Comparison of ENCODE assay signal across 8 cellular contexts in genomic region chr17:17685775-17686291, GRCh38. TPM values are rescaled to one million over a fixed set of nuclear protein-coding genes. Genes with fewer than 3 reads are reported as not detected.
A peak's percentile ranks its signal among the peaks of the same experiment; 100 is the strongest.
DNase-seq lines count a peak whose midpoint lies in the region; ATAC-seq, FAIRE-seq and TF ChIP-seq lines count a peak whose summit lies in the region.

No MANE protein-coding gene starts in this region.

- peak overlapping the region; percentile 78 for H3K9ac ChIP-seq in GM23248

- no peak for TF ChIP-seq CTCF in progenitor cell of endocrine pancreas (IDR thresholded peaks at IDR 0.05; ENCODE audit: unreplicated experiment)

- H3K36me3 ChIP-seq in GM23248 (ENCODE audit: low read depth), result no peaks in the 10 kb centered on the region

- H3K9me2 ChIP-seq in GM23248 (ENCODE audit: insufficient read depth), result no peaks in the 10 kb centered on the region

- H3K4me3 Mint-ChIP-seq in progenitor cell of endocrine pancreas (ENCODE audit: low read depth), result peak overlapping the region; percentile 36

- peak; percentile 92 for DNase-seq in GM23248
- DNase-seq in RCC 7860 (ENCODE audit: low spot score), result peak; percentile 73
- no peak for DNase-seq in progenitor cell of endocrine pancreas (ENCODE audit: low spot score, unreplicated experiment)
- no peak for DNase-seq in SIG-M5 treated with dmso at 0.1 percent for 504 hours (lab: John Stamatoyannopoulos, UW; ENCODE audit: unreplicated experiment)
- no peak for DNase-seq in T-helper 1 cell
- DNase-seq in NK-92 treated with Interleukin-12 subunit alpha and Interleukin-12 subunit beta, amount 100 ng/mL, for 24 hours (lab: John Stamatoyannopoulos, UW), result no peak
- DNase-seq in RPMI8226, result no peak

- H2AFZ ChIP-seq in GM23248, result no peak overlapping the region

- no peaks in the 10 kb centered on the region for H4K20me1 ChIP-seq in GM23248 (ENCODE audit: insufficient read depth)

- H3K27me3 Mint-ChIP-seq in progenitor cell of endocrine pancreas, result no peaks in the 10 kb centered on the region

- FAIRE-seq in RCC 7860 (lab: Jason Lieb, UNC), result peak; percentile 17

- H3K4me2 ChIP-seq in GM23248 (ENCODE audit: unreplicated experiment), result peak overlapping the region; percentile 62

- no peaks in the 10 kb centered on the region for H3K27me3 ChIP-seq in GM23248 (replicated peaks; ENCODE audit: insufficient read depth)

- H3K4me3 ChIP-seq in GM23248, result peak overlapping the region; percentile 30; the same call in 1 of the 2 replicates

- no peaks in the 10 kb centered on the region for H3K9me3 Mint-ChIP-seq in progenitor cell of endocrine pancreas (ENCODE audit: low read depth)

- 10% methylated on average over 14 of the region's 14 CpGs for WGBS in GM23248 (ENCODE audit: low coverage in 1 of 2, low lambda C conversion rate in 2 of 2, missing lambda C conversion rate in 2 of 2), 2 experiments

- H3K9me3 ChIP-seq in GM23248 (ENCODE audit: low read depth), result no peaks in the 10 kb centered on the region

- in situ Hi-C loops in GM23248 (cut with MboI), result loop anchor here (25.0 kb wide), 2 partner anchors 176 to 351 kb away; partner anchors contain the start of genes ATPAF2 and GID4

- peaks cover 30% of the 10 kb centered on the region for H3K4me1 ChIP-seq in GM23248 (ENCODE audit: insufficient read depth)

- H3K27ac Mint-ChIP-seq in progenitor cell of endocrine pancreas, result peak overlapping the region; percentile 94

- peak; percentile 55 for ATAC-seq in esophagus mucosa

- H3K79me2 ChIP-seq in GM23248 (ENCODE audit: insufficient read depth), result peaks cover 92% of the 10 kb centered on the region

- H3K36me3 Mint-ChIP-seq in progenitor cell of endocrine pancreas (ENCODE audit: insufficient read depth), result peaks cover 2% of the 10 kb centered on the region

- H3K4me1 Mint-ChIP-seq in progenitor cell of endocrine pancreas (ENCODE audit: low read depth), result peaks cover 48% of the 10 kb centered on the region

- H3K27ac ChIP-seq in GM23248, result peak overlapping the region; percentile 96

- H3F3A ChIP-seq in GM23248 (ENCODE audit: insufficient read depth), result peaks cover 23% of the 10 kb centered on the region

RNA-seq across cellular contexts. Expression of gene RAI1, which starts 4.6 kb away (rescaled TPM):
- 9.1 and 17.8 TPM in 2 replicates for total RNA-seq in GM23248 (2014; rRNA removed; shearing (Covaris generic))
- polyA plus RNA-seq in GM23248 (2016; fragmentation: Nextera tagmentation; extraction: Ambion mirVana), result 4.4 and 5.2 TPM in 2 replicates
- 20.4 TPM for total RNA-seq in esophagus mucosa
- 69.0 and 75.0 TPM in 2 replicates for total RNA-seq in progenitor cell of endocrine pancreas

Comparison
In these comparisons a context has a peak if more than half of its experiments do, and no peak if none do; other contexts are left out.
1. DNase-seq: peak in GM23248 (single experiment) and RCC 7860 (single experiment); none in progenitor cell of endocrine pancreas (single experiment), SIG-M5 treated with dmso at 0.1 percent for 504 hours (single experiment), T-helper 1 cell (0 of 5), NK-92 treated with Interleukin-12 subunit alpha and Interleukin-12 subunit beta, amount 100 ng/mL, for 24 hours (single experiment) and RPMI8226 (single experiment).